ENCODE assay signal across 8 cellular contexts in the genomic region with DNA sequence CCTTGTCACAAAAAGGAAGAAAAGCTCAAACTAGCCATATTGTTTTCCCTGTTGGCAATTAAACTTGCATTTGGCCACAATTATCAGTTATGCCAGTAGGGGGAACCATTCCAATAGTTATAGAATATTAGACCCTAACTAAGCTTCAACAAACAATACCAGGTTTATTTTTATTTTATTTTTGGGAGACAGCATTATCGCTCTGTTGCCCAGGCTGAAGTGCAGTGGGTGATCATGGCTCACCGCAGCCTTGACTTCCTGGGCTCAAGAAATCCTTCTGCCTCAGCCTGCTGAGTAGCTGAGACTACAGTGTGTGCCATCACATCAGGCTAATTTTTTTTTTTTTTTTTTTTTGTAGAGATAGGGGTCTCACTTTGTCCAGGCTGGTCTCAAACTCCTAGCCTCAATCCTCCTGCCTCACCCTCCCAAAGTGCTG.
DNase-seq lines count a peak whose midpoint lies in the region; ATAC-seq, FAIRE-seq and TF ChIP-seq lines count a peak whose summit lies in the region.

No MANE protein-coding gene starts in this region.

- FAIRE-seq in G401.6 (lab: Jason Lieb, UNC) (peak; percentile 93), HTR-8/SVneo (lab: Jason Lieb, UNC) (no peak)

- no peak overlapping the region for H3K4ac ChIP-seq in mesendoderm (ENCODE audit: low read depth, low read length)

- no peak overlapping the region for H3K9ac ChIP-seq in colonic mucosa (ENCODE audit: low read depth in 2 of 2, low read length in 2 of 2)
- no peak overlapping the region for H3K9ac ChIP-seq in mesendoderm (ENCODE audit: low read length)

- H3K27ac ChIP-seq in Panc1 (ENCODE audit: low read length) = no peak overlapping the region
- no peak overlapping the region for H3K27ac ChIP-seq in colonic mucosa
- no peak overlapping the region for H3K27ac ChIP-seq in mesendoderm (ENCODE audit: low read depth, low read length)

- no peaks in the 10 kb centered on the region for H3K79me1 ChIP-seq in mesendoderm (ENCODE audit: low read length)

- H2BK5ac ChIP-seq in mesendoderm (ENCODE audit: low read length) = no peak overlapping the region

- H3K23ac ChIP-seq in mesendoderm (ENCODE audit: low read length) = no peak overlapping the region

- H2BK15ac ChIP-seq in mesendoderm (replicated peaks; ENCODE audit: low read depth) = no peak overlapping the region

- no peaks in the 10 kb centered on the region for H3K27me3 ChIP-seq in Panc1 (ENCODE audit: control insufficient read depth, insufficient read depth, low read length)
- no peaks in the 10 kb centered on the region for H3K27me3 ChIP-seq in colonic mucosa
- no peaks in the 10 kb centered on the region for H3K27me3 ChIP-seq in mesendoderm (ENCODE audit: insufficient read depth, low read length, poor library complexity)

- H2AK5ac ChIP-seq in mesendoderm (ENCODE audit: low read length) = no peak overlapping the region

- intact Hi-C loops in Panc1 (cut with micrococcal nuclease; ENCODE audit: unreplicated experiment) = loop anchor here (10.0 kb wide), 1 partner anchor 240 kb away; no protein-coding TSS in a partner anchor
- intact Hi-C loops in colonic mucosa (cut with DNase I) = loop anchor here (10.0 kb wide), 1 partner anchor 340 kb away; no protein-coding TSS in a partner anchor

- CTCF ChIA-PET in Panc1 (lab: Charles Lee) = interaction anchor here (0.6 to 1.3 kb wide), 11 partner anchors 16 to 592 kb away, joined by 3 to 16 read pairs (median 4); partner anchors contain the start of genes ATAD2B and WDCP

- no peak overlapping the region for H3K4me2 ChIP-seq in mesendoderm (ENCODE audit: low read length)

- peak; percentile 55 for TF ChIP-seq CTCF in AG09309 (IDR thresholded peaks at IDR 0.05; ENCODE audit: control insufficient read depth, insufficient read depth, low read depth, low read length, missing control alignments)
- peak; percentile 80 for TF ChIP-seq CTCF in Panc1 (IDR thresholded peaks at IDR 0.05)
- TF ChIP-seq CTCF in colonic mucosa (IDR thresholded peaks at IDR 0.05) = peak; percentile 63

- BruUV-seq in Panc1 (replicated peaks; lab: Mats Ljungman, UMichigan) = no TSS peak

- H4K5ac ChIP-seq in mesendoderm (ENCODE audit: low read length) = no peak overlapping the region

- H3K18ac ChIP-seq in mesendoderm (ENCODE audit: low read length) = no peak overlapping the region

- DNase-seq in AG09309 (ENCODE audit: low read depth) (peak; percentile 18), HTR-8/SVneo (ENCODE audit: insufficient read length, low spot score) (peak; percentile 29), Panc1 (ENCODE audit: low read depth, low spot score) (peak; percentile 48), colonic mucosa (peak; percentile 38), mesendoderm (peak; percentile 44), SKM-1 treated with dmso at 0.1 percent for 144 hours (lab: John Stamatoyannopoulos, UW; ENCODE audit: unreplicated experiment) (no peak)
- DNase-seq in activated CD8-positive, alpha-beta memory T cell treated with anti-CD3 and anti-CD28 coated beads for 24 hours = no peak

- WGBS in mesendoderm (ENCODE audit: extremely low coverage, insufficient coverage, low lambda C conversion rate) = no CpG with 5 or more reads among the region's 2 CpGs

- in situ Hi-C loops in Panc1 (cut with HindIII; ENCODE audit: low pct_unique_long_range_greater_than_20kb, low sequenced_read_pairs) = no loop called here

- POLR2A ChIA-PET in Panc1 (lab: Charles Lee) = interaction anchor here (0.6 to 0.7 kb wide), 2 partner anchors 25 to 286 kb away, joined by 5 to 7 read pairs; no protein-coding TSS in a partner anchor

- no peak overlapping the region for H3K56ac ChIP-seq in mesendoderm (ENCODE audit: low read length)

- H4K8ac ChIP-seq in mesendoderm (ENCODE audit: low read depth, low read length) = no peak overlapping the region

- H3K4me1 ChIP-seq in Panc1 (ENCODE audit: control insufficient read depth, insufficient read depth, low read length) (no peaks in the 10 kb centered on the region), colonic mucosa (no peaks in the 10 kb centered on the region), mesendoderm (ENCODE audit: control insufficient read depth, low read depth, low read length) (no peaks in the 10 kb centered on the region)

- ATAC-seq in Panc1 = peak; percentile 70

- H3K9me3 ChIP-seq in Panc1 (ENCODE audit: control insufficient read depth, insufficient read depth, low read depth, low read length) (no peaks in the 10 kb centered on the region), colonic mucosa (no peaks in the 10 kb centered on the region)

- H2BK120ac ChIP-seq in mesendoderm (ENCODE audit: low read depth, low read length) = no peak overlapping the region

- H3K79me2 ChIP-seq in mesendoderm (ENCODE audit: control insufficient read depth, insufficient read depth, low read length) = no peaks in the 10 kb centered on the region

- H3K4me3 ChIP-seq in AG09309 (ENCODE audit: control insufficient read depth, low read depth, low read length) = no peak overlapping the region
- H3K4me3 ChIP-seq in Panc1 (ENCODE audit: low read depth in 2 of 2, low read length in 2 of 2) = no peak overlapping the region
- H3K4me3 ChIP-seq in colonic mucosa = no peak overlapping the region
- H3K4me3 ChIP-seq in mesendoderm (ENCODE audit: low read length) = no peak overlapping the region

- no peaks in the 10 kb centered on the region for H3K36me3 ChIP-seq in Panc1 (ENCODE audit: control insufficient read depth, insufficient read depth, low read length)
- no peaks in the 10 kb centered on the region for H3K36me3 ChIP-seq in colonic mucosa
- no peaks in the 10 kb centered on the region for H3K36me3 ChIP-seq in mesendoderm (ENCODE audit: control insufficient read depth, insufficient read depth, low read length)

Comparison
In these comparisons a context has a peak if more than half of its experiments do, and no peak if none do; other contexts are left out.
1. DNase-seq: peak in AG09309 (single experiment), HTR-8/SVneo (single experiment), Panc1 (single experiment), colonic mucosa (single experiment) and mesendoderm (single experiment); none in SKM-1 treated with dmso at 0.1 percent for 144 hours (single experiment) and activated CD8-positive, alpha-beta memory T cell treated with anti-CD3 and anti-CD28 coated beads for 24 hours (single experiment).
2. Peak in every context shown above with its lines, with median percentiles within 50 percentile points of each other: CTCF ChIP-seq.